Comparison of ENCODE assay signal across 22 cellular contexts in the genomic region with DNA sequence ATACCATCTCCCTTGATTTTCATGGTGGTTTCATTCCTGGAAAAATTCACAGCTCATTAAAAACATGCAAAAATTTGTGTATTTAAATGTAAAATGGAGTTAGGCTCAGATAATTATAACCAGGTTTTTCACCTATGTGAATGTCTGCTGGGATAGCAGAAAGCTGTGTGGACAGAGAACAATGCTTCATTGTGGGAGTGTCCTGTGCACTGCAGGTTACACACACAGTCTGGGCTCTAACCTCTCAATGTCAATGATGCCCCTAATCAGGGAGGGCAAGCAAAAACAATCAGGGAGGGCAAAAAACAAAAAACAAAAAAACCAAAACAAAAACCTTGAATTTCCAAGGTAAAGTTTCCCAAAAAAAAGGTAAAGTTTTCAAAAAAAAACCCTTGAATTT.
"Had no signal": no experiment of that assay in that cellular context is flagged by ENCODE, and none has a peak within 500 bp of the region (broad histone marks: within the 10 kb centered on the region; RNA-seq: fewer than 3 reads in every experiment).

No MANE protein-coding gene starts in this region.

- H3K27me3 ChIP-seq: body of pancreas, left lung, neural progenitor cell, suprapubic skin, upper lobe of right lung had no signal

- H3K4me3 ChIP-seq: body of pancreas, left lung, neural progenitor cell, suprapubic skin, upper lobe of right lung had no signal

- H3K9me3 ChIP-seq: body of pancreas, left lung, suprapubic skin, upper lobe of right lung had no signal

- H3K36me3 Mint-ChIP-seq: mesothelial cell of epicardium; naive thymus-derived CD8-positive, alpha-beta T cell; T-cell had no signal

- H3K4me1 Mint-ChIP-seq: activated CD4-positive, alpha-beta memory T cell treated with anti-CD3 and anti-CD28 coated beads, Interleukin-2, amount 10 ng/mL, durations not matched to agents 7 days and 5 days; activated CD4-positive, alpha-beta T cell treated with anti-CD3 and anti-CD28 coated beads, Interleukin-2, amount 10 ng/mL, durations not matched to agents 24 days and 14 days; activated naive CD4-positive, alpha-beta T cell treated with anti-CD3 and anti-CD28 coated beads, Interleukin-2, amount 10 ng/mL, durations not matched to agents 7 days and 5 days had no signal

- H3K27ac ChIP-seq: body of pancreas, left lung, neural progenitor cell, suprapubic skin, VCaP had no signal

- H3K27ac Mint-ChIP-seq: activated CD4-positive, alpha-beta memory T cell treated with anti-CD3 and anti-CD28 coated beads, Interleukin-2, amount 10 ng/mL, durations not matched to agents 7 days and 5 days; activated CD4-positive, alpha-beta T cell treated with anti-CD3 and anti-CD28 coated beads, Interleukin-2, amount 10 ng/mL, durations not matched to agents 24 days and 14 days; activated naive CD4-positive, alpha-beta T cell treated with anti-CD3 and anti-CD28 coated beads, Interleukin-2, amount 10 ng/mL, durations not matched to agents 7 days and 5 days; mesothelial cell of epicardium; stimulated activated naive CD8-positive, alpha-beta T cell treated with anti-CD3 and anti-CD28 coated beads, Interleukin-15, Interleukin-2, amounts not matched to agents 100 ng/mL and 50 ng/mL, for 24 hours; T-cell; T-helper 2 cell treated with Interferon-gamma antibody and Interleukin-4, amounts not matched to agents 5 μg/mL and 100 μg/mL, for 36 hours had no signal

- H3K4me1 ChIP-seq: body of pancreas had no signal

- H3K4me3 Mint-ChIP-seq: activated CD4-positive, alpha-beta memory T cell treated with anti-CD3 and anti-CD28 coated beads, Interleukin-2, amount 10 ng/mL, durations not matched to agents 7 days and 5 days; activated CD4-positive, alpha-beta T cell treated with anti-CD3 and anti-CD28 coated beads, Interleukin-2, amount 10 ng/mL, durations not matched to agents 24 days and 14 days; activated naive CD4-positive, alpha-beta T cell treated with anti-CD3 and anti-CD28 coated beads, Interleukin-2, amount 10 ng/mL, durations not matched to agents 7 days and 5 days; mesothelial cell of epicardium; naive thymus-derived CD8-positive, alpha-beta T cell; stimulated activated naive CD8-positive, alpha-beta T cell treated with anti-CD3 and anti-CD28 coated beads, Interleukin-15, Interleukin-2, amounts not matched to agents 100 ng/mL and 50 ng/mL, for 24 hours; T-cell; T-helper 2 cell treated with Interferon-gamma antibody and Interleukin-4, amounts not matched to agents 5 μg/mL and 100 μg/mL, for 36 hours had no signal

- H3K36me3 ChIP-seq: left lung, neural progenitor cell, suprapubic skin, upper lobe of right lung had no signal

- H3K9me3 Mint-ChIP-seq: activated CD4-positive, alpha-beta memory T cell treated with anti-CD3 and anti-CD28 coated beads, Interleukin-2, amount 10 ng/mL, durations not matched to agents 7 days and 5 days; activated naive CD4-positive, alpha-beta T cell treated with anti-CD3 and anti-CD28 coated beads, Interleukin-2, amount 10 ng/mL, durations not matched to agents 7 days and 5 days; mesothelial cell of epicardium; neural progenitor cell; stimulated activated naive CD8-positive, alpha-beta T cell treated with anti-CD3 and anti-CD28 coated beads, Interleukin-15, Interleukin-2, amounts not matched to agents 100 ng/mL and 50 ng/mL, for 24 hours; T-cell had no signal

- DNase-seq: activated CD4-positive, alpha-beta memory T cell treated with anti-CD3 and anti-CD28 coated beads, Interleukin-2, amount 10 ng/mL, durations not matched to agents 7 days and 5 days; activated CD4-positive, alpha-beta T cell treated with anti-CD3 and anti-CD28 coated beads, Interleukin-2, amount 10 ng/mL, durations not matched to agents 24 days and 14 days; activated effector memory CD4-positive, alpha-beta T cell treated with anti-CD3 and anti-CD28 coated beads, Interleukin-2, amount 50 U/mL, for 16 hours; activated naive CD4-positive, alpha-beta T cell treated with anti-CD3 and anti-CD28 coated beads, Interleukin-2, amount 10 ng/mL, durations not matched to agents 7 days and 5 days; body of pancreas; dermis blood vessel endothelial cell; effector CD8-positive, alpha-beta T cell; erythroblast; foreskin melanocyte; left lung; mammary epithelial cell; naive thymus-derived CD8-positive, alpha-beta T cell; posterior cingulate gyrus; stimulated activated CD4-positive, alpha-beta T cell treated with anti-CD3 and anti-CD28 coated beads, Interleukin-12 subunit alpha, Interleukin-12 subunit beta, amount 100 ng/mL, for 4 hours; T-cell; upper lobe of right lung had no signal

- H3K27me3 Mint-ChIP-seq: activated CD4-positive, alpha-beta T cell treated with anti-CD3 and anti-CD28 coated beads, Interleukin-2, amount 10 ng/mL, durations not matched to agents 24 days and 14 days; naive thymus-derived CD8-positive, alpha-beta T cell; stimulated activated naive CD8-positive, alpha-beta T cell treated with anti-CD3 and anti-CD28 coated beads, Interleukin-15, Interleukin-2, amounts not matched to agents 100 ng/mL and 50 ng/mL, for 24 hours; T-cell had no signal
